Comparison of ENCODE assay signal across 14 cellular contexts in the genomic region with DNA sequence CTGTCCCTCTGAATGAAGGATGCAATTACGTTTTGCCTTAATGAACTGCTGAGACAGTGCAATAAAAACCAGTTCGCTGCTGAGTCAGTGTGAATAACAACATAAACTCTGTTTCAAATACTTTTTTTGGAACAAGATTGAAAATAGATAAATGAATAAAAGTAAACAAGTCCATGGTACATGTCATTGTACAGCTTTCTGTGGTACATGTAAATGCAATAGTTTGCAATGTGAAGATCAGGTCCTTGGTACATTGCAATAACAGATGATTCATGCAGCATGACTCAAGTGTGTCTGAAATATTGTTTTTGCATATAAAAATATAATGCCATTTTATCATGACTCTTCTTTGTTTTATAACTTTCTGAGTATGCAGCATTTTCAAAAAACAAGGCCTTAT.
DNase-seq lines count a peak whose midpoint lies in the region; ATAC-seq, FAIRE-seq and TF ChIP-seq lines count a peak whose summit lies in the region.
"Had no signal": no experiment of that assay in that cellular context is flagged by ENCODE, and none has a peak within 500 bp of the region (broad histone marks: within the 10 kb centered on the region; RNA-seq: fewer than 3 reads in every experiment).

No MANE protein-coding gene starts in this region.

- ATAC-seq in omental fat pad (ENCODE audit: low FRiP score) = peak; percentile 48
- no peak for ATAC-seq in GM21390 (IDR thresholded peaks at IDR 0.05; ENCODE audit: unreplicated experiment)
- ATAC-seq in activated CD4-positive, CD25-positive, alpha-beta regulatory T cell treated with anti-CD3 and anti-CD28 coated beads, Interleukin-2, amount 50 U/mL, for 24 hours = no peak
- ATAC-seq in HG02840 (IDR thresholded peaks at IDR 0.05; ENCODE audit: low FRiP score, unreplicated experiment) = no peak

- no peak for FAIRE-seq in small intestine (lab: Jason Lieb, UNC)

- no peak overlapping the region for H3K27ac ChIP-seq in small intestine (ENCODE audit: low read depth in 1 of 2, low read length in 1 of 2)
- H3K27ac ChIP-seq: HL-60 had no signal

- H3K27me3 ChIP-seq in BJ (ENCODE audit: control insufficient read depth, insufficient read depth, low read length) (no peaks in the 10 kb centered on the region), small intestine (ENCODE audit: control insufficient read depth in 2 of 2, insufficient read depth in 2 of 2, low read length in 2 of 2) (no peaks in the 10 kb centered on the region)

- H3K4me1 ChIP-seq in small intestine (ENCODE audit: control insufficient read depth in 2 of 2, insufficient read depth in 1 of 2, low read depth in 1 of 2, low read length in 1 of 2) = no peaks in the 10 kb centered on the region

- H3K4me3 ChIP-seq in BJ (ENCODE audit: low read depth, low read length) = no peak overlapping the region
- no peak overlapping the region for H3K4me3 ChIP-seq in small intestine (ENCODE audit: low read depth in 1 of 2, low read length in 2 of 2)

- CTCF ChIA-PET in BJ (lab: Yijun Ruan, JAX) = interaction anchor here (0.8 kb wide), 1 partner anchor 18 kb away, joined by 3 read pairs; no protein-coding TSS in a partner anchor

- H3K9me3 ChIP-seq in small intestine (ENCODE audit: control insufficient read depth, low read depth) = no peaks in the 10 kb centered on the region

- DNase-seq in BJ (ENCODE audit: low read depth) (peak; percentile 53), NCI-H460 (ENCODE audit: extremely low read depth, low read depth) (peak; percentile 29), dermis blood vessel endothelial cell (peak; percentile 9), omental fat pad (ENCODE audit: low spot score) (no peak), small intestine (no peak)
- DNase-seq: activated naive CD4-positive, alpha-beta T cell treated with anti-CD3 and anti-CD28 coated beads for 36 hours; CD4-positive, CD25-positive, alpha-beta regulatory T cell; GDM1; GOT3; stimulated activated CD4-positive, alpha-beta T cell treated with anti-CD3 and anti-CD28 coated beads, Interleukin-4, amount 100 ng/mL, for 1 hour had no signal

- TF ChIP-seq CTCF in BJ (IDR thresholded peaks at IDR 0.05; ENCODE audit: insufficient read depth, low read depth, low read length) (no peak), omental fat pad (IDR thresholded peaks at IDR 0.05) (no peak)

- POLR2A ChIA-PET in BJ (lab: Charles Lee) = no interaction called here

- 48 to 72% (median 67%) methylated on average over 2 of the region's 2 CpGs for WGBS in small intestine, 3 donors

- H3K36me3 ChIP-seq in BJ (ENCODE audit: control insufficient read depth, insufficient read depth, low read length) = no peaks in the 10 kb centered on the region; the same call in 1 of the 2 replicates
- no peaks in the 10 kb centered on the region for H3K36me3 ChIP-seq in small intestine (ENCODE audit: control insufficient read depth in 2 of 2, insufficient read depth in 2 of 2, low read length in 2 of 2)

Comparison
In these comparisons a context has a peak if more than half of its experiments do, and no peak if none do; other contexts are left out.
1. DNase-seq: peak in BJ (single experiment), NCI-H460 (single experiment) and dermis blood vessel endothelial cell (single experiment); none in omental fat pad (single experiment) and small intestine (single experiment).